Comparison of ENCODE assay signal across 1 cellular context in genomic region chr7:121313793-121314676, GRCh38.
A peak's percentile ranks its signal among the peaks of the same experiment; 100 is the strongest.
TF ChIP-seq lines count a peak whose summit lies in the region.

No MANE protein-coding gene starts in this region.

TF ChIP-seq in HEK293, 187 proteins besides CTCF, POLR2A, EP300 and RAD21 (continued from another document and continues in another):
- TF ChIP-seq, protein P1, sequence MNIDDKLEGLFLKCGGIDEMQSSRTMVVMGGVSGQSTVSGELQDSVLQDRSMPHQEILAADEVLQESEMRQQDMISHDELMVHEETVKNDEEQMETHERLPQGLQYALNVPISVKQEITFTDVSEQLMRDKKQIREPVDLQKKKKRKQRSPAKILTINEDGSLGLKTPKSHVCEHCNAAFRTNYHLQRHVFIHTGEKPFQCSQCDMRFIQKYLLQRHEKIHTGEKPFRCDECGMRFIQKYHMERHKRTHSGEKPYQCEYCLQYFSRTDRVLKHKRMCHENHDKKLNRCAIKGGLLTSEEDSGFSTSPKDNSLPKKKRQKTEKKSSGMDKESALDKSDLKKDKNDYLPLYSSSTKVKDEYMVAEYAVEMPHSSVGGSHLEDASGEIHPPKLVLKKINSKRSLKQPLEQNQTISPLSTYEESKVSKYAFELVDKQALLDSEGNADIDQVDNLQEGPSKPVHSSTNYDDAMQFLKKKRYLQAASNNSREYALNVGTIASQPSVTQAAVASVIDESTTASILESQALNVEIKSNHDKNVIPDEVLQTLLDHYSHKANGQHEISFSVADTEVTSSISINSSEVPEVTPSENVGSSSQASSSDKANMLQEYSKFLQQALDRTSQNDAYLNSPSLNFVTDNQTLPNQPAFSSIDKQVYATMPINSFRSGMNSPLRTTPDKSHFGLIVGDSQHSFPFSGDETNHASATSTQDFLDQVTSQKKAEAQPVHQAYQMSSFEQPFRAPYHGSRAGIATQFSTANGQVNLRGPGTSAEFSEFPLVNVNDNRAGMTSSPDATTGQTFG (tag by site-specific recombination; IDR thresholded peaks at IDR 0.05; ENCODE audit: borderline replicate concordance) = no peak
- TF ChIP-seq, protein P2, sequence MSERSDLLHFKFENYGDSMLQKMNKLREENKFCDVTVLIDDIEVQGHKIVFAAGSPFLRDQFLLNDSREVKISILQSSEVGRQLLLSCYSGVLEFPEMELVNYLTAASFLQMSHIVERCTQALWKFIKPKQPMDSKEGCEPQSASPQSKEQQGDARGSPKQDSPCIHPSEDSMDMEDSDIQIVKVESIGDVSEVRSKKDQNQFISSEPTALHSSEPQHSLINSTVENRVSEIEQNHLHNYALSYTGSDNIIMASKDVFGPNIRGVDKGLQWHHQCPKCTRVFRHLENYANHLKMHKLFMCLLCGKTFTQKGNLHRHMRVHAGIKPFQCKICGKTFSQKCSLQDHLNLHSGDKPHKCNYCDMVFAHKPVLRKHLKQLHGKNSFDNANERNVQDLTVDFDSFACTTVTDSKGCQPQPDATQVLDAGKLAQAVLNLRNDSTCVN (tag by site-specific recombination; optimal IDR thresholded peaks at IDR 0.05) = no peak
- TF ChIP-seq ZNF324 (tag by site-specific recombination; IDR thresholded peaks at IDR 0.05) = peak; percentile 58; the same call in 1 of the 2 replicates
- peak; percentile 55; the same call in 1 of the 2 replicates for TF ChIP-seq ZSCAN30 (tag by site-specific recombination; IDR thresholded peaks at IDR 0.05)
- no peak for TF ChIP-seq ZNF140 (tag by site-specific recombination; IDR thresholded peaks at IDR 0.05)
- no peak for TF ChIP-seq ZNF585B (tag by site-specific recombination; IDR thresholded peaks at IDR 0.05)
- peak; percentile 92 for TF ChIP-seq ZNF600 (tag by site-specific recombination; IDR thresholded peaks at IDR 0.05)
- no peak; the same call in 1 of the 2 replicates for TF ChIP-seq YY1 (tag by site-specific recombination; IDR thresholded peaks at IDR 0.05)
- no peak for TF ChIP-seq EGR2 (tag by site-specific recombination; IDR thresholded peaks at IDR 0.05; ENCODE audit: low read depth)
- TF ChIP-seq, protein P3, sequence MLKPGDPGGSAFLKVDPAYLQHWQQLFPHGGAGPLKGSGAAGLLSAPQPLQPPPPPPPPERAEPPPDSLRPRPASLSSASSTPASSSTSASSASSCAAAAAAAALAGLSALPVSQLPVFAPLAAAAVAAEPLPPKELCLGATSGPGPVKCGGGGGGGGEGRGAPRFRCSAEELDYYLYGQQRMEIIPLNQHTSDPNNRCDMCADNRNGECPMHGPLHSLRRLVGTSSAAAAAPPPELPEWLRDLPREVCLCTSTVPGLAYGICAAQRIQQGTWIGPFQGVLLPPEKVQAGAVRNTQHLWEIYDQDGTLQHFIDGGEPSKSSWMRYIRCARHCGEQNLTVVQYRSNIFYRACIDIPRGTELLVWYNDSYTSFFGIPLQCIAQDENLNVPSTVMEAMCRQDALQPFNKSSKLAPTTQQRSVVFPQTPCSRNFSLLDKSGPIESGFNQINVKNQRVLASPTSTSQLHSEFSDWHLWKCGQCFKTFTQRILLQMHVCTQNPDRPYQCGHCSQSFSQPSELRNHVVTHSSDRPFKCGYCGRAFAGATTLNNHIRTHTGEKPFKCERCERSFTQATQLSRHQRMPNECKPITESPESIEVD (tag by site-specific recombination; IDR thresholded peaks at IDR 0.05) = peak; percentile 96
- TF ChIP-seq, protein P4, sequence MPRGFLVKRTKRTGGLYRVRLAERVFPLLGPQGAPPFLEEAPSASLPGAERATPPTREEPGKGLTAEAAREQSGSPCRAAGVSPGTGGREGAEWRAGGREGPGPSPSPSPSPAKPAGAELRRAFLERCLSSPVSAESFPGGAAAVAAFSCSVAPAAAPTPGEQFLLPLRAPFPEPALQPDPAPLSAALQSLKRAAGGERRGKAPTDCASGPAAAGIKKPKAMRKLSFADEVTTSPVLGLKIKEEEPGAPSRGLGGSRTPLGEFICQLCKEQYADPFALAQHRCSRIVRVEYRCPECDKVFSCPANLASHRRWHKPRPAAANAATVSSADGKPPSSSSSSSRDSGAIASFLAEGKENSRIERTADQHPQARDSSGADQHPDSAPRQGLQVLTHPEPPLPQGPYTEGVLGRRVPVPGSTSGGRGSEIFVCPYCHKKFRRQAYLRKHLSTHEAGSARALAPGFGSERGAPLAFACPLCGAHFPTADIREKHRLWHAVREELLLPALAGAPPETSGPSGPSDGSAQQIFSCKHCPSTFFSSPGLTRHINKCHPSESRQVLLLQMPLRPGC (tag by site-specific recombination; IDR thresholded peaks at IDR 0.05) = peak; percentile 60
- TF ChIP-seq ZNF558 (tag by site-specific recombination; IDR thresholded peaks at IDR 0.05) = peak; percentile 55; the same call in 1 of the 2 replicates
- no peak for TF ChIP-seq ZNF555 (tag by site-specific recombination; conservative IDR thresholded peaks at IDR 0.05)
- no peak; the same call in 1 of the 2 replicates for TF ChIP-seq ZBTB21 (tag by site-specific recombination; IDR thresholded peaks at IDR 0.05)
- TF ChIP-seq GLIS1 (tag by site-specific recombination; IDR thresholded peaks at IDR 0.05) = peak; percentile 68
- TF ChIP-seq ZNF391 (tag by site-specific recombination; IDR thresholded peaks at IDR 0.05; ENCODE audit: borderline replicate concordance, low read depth) = no peak; the same call in 1 of the 2 replicates
- TF ChIP-seq ZNF133 (tag by site-specific recombination; IDR thresholded peaks at IDR 0.05) = no peak
- TF ChIP-seq, protein P5, sequence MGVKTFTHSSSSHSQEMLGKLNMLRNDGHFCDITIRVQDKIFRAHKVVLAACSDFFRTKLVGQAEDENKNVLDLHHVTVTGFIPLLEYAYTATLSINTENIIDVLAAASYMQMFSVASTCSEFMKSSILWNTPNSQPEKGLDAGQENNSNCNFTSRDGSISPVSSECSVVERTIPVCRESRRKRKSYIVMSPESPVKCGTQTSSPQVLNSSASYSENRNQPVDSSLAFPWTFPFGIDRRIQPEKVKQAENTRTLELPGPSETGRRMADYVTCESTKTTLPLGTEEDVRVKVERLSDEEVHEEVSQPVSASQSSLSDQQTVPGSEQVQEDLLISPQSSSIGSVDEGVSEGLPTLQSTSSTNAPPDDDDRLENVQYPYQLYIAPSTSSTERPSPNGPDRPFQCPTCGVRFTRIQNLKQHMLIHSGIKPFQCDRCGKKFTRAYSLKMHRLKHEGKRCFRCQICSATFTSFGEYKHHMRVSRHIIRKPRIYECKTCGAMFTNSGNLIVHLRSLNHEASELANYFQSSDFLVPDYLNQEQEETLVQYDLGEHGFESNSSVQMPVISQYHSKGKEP (tag by site-specific recombination; IDR thresholded peaks at IDR 0.05) = peak; percentile 90
- TF ChIP-seq ZNF747 (tag by site-specific recombination; IDR thresholded peaks at IDR 0.05) = no peak
- TF ChIP-seq, protein P6, sequence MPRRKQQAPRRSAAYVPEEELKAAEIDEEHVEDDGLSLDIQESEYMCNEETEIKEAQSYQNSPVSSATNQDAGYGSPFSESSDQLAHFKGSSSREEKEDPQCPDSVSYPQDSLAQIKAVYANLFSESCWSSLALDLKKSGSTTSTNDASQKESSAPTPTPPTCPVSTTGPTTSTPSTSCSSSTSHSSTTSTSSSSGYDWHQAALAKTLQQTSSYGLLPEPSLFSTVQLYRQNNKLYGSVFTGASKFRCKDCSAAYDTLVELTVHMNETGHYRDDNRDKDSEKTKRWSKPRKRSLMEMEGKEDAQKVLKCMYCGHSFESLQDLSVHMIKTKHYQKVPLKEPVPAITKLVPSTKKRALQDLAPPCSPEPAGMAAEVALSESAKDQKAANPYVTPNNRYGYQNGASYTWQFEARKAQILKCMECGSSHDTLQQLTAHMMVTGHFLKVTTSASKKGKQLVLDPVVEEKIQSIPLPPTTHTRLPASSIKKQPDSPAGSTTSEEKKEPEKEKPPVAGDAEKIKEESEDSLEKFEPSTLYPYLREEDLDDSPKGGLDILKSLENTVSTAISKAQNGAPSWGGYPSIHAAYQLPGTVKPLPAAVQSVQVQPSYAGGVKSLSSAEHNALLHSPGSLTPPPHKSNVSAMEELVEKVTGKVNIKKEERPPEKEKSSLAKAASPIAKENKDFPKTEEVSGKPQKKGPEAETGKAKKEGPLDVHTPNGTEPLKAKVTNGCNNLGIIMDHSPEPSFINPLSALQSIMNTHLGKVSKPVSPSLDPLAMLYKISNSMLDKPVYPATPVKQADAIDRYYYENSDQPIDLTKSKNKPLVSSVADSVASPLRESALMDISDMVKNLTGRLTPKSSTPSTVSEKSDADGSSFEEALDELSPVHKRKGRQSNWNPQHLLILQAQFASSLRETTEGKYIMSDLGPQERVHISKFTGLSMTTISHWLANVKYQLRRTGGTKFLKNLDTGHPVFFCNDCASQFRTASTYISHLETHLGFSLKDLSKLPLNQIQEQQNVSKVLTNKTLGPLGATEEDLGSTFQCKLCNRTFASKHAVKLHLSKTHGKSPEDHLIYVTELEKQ (tag by site-specific recombination; IDR thresholded peaks at IDR 0.05; ENCODE audit: borderline replicate concordance) = peak; percentile 39
- TF ChIP-seq ZNF16 (tag by site-specific recombination; IDR thresholded peaks at IDR 0.05; ENCODE audit: low read depth) = no peak
- no peak for TF ChIP-seq ZFP69B (tag by site-specific recombination; IDR thresholded peaks at IDR 0.05)
- no peak for TF ChIP-seq ZFP37 (tag by site-specific recombination; IDR thresholded peaks at IDR 0.05)
- peak; percentile 37; the same call in 1 of the 2 replicates for TF ChIP-seq ZNF501 (tag by site-specific recombination; IDR thresholded peaks at IDR 0.05)
- no peak for TF ChIP-seq ZBTB11 (tag by site-specific recombination; conservative IDR thresholded peaks at IDR 0.05; ENCODE audit: low read depth)
- peak; percentile 58; the same call in 1 of the 2 replicates for TF ChIP-seq TCF7L2 (IDR thresholded peaks at IDR 0.05; ENCODE audit: borderline replicate concordance, low read depth, low read length)
- no peak for TF ChIP-seq ZNF768 (tag by site-specific recombination; IDR thresholded peaks at IDR 0.05)
- TF ChIP-seq, protein P7, sequence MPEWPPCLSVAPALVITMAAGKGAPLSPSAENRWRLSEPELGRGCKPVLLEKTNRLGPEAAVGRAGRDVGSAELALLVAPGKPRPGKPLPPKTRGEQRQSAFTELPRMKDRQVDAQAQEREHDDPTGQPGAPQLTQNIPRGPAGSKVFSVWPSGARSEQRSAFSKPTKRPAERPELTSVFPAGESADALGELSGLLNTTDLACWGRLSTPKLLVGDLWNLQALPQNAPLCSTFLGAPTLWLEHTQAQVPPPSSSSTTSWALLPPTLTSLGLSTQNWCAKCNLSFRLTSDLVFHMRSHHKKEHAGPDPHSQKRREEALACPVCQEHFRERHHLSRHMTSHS (tag by site-specific recombination; IDR thresholded peaks at IDR 0.05) = peak; percentile 79
- TF ChIP-seq ZXDB (tag by site-specific recombination; IDR thresholded peaks at IDR 0.05) = peak; percentile 62
- TF ChIP-seq BCL11A (tag by site-specific recombination; IDR thresholded peaks at IDR 0.05; ENCODE audit: low read depth) = no peak
- 0 out of 2 replicates have a peak, but pooled peaks have one; percentile 29 for TF ChIP-seq ZNF610 (tag by site-specific recombination; IDR thresholded peaks at IDR 0.05; ENCODE audit: borderline replicate concordance)
- no peak for TF ChIP-seq ZNF510 (tag by site-specific recombination; IDR thresholded peaks at IDR 0.05; ENCODE audit: insufficient replicate concordance)
- TF ChIP-seq KLF1 (tag by site-specific recombination; IDR thresholded peaks at IDR 0.05) = peak; percentile 19; the same call in 1 of the 2 replicates
- TF ChIP-seq, protein P8, sequence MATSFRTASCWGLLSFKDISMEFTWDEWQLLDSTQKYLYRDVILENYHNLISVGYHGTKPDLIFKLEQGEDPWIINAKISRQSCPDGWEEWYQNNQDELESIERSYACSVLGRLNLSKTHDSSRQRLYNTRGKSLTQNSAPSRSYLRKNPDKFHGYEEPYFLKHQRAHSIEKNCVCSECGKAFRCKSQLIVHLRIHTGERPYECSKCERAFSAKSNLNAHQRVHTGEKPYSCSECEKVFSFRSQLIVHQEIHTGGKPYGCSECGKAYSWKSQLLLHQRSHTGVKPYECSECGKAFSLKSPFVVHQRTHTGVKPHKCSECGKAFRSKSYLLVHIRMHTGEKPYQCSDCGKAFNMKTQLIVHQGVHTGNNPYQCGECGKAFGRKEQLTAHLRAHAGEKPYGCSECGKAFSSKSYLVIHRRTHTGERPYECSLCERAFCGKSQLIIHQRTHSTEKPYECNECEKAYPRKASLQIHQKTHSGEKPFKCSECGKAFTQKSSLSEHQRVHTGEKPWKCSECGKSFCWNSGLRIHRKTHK (tag by site-specific recombination; IDR thresholded peaks at IDR 0.05) = no peak
- TF ChIP-seq ZNF621 (tag by site-specific recombination; IDR thresholded peaks at IDR 0.05) = no peak
- TF ChIP-seq MEIS1 (CRISPR knock-in tag; IDR thresholded peaks at IDR 0.05; ENCODE audit: borderline replicate concordance) = no peak
- TF ChIP-seq ZNF157 (tag by site-specific recombination; IDR thresholded peaks at IDR 0.05) = no peak
- TF ChIP-seq SALL2 (tag by site-specific recombination; IDR thresholded peaks at IDR 0.05; ENCODE audit: borderline replicate concordance) = no peak
- peak; percentile 56 for TF ChIP-seq ZIC2 (tag by site-specific recombination; IDR thresholded peaks at IDR 0.05)
